In genomic region chr6:43070028-43070632, GRCh38 we compare ENCODE assay signal across 8 cellular contexts. TPM values are rescaled to one million over a fixed set of nuclear protein-coding genes. Genes with fewer than 3 reads are reported as not detected.
DNase-seq lines count a peak whose midpoint lies in the region; ATAC-seq, FAIRE-seq and TF ChIP-seq lines count a peak whose summit lies in the region.

No MANE protein-coding gene starts in this region.

- TF ChIP-seq POLR2A in HepG2 (IDR thresholded peaks at IDR 0.05; ENCODE audit: insufficient read depth in 1 of 2, low read depth in 2 of 2, low read length in 2 of 2): no peak

- WGBS in HepG2 (ENCODE audit: low lambda C conversion rate): 66% methylated on average over 6 of the region's 6 CpGs

- no TSS peak for BruUV-seq in HepG2 (replicated peaks; lab: Mats Ljungman, UMichigan)

- no peaks in the 10 kb centered on the region for H3K4me1 ChIP-seq in BE2C
- H3K4me1 ChIP-seq in HepG2 (ENCODE audit: insufficient read depth, low read length): peaks cover 12% of the 10 kb centered on the region

- H3K9ac ChIP-seq in HepG2 (ENCODE audit: insufficient read depth, low read depth, low read length): no peak overlapping the region

- TF ChIP-seq EP300 in HepG2 (IDR thresholded peaks at IDR 0.05; ENCODE audit: low read depth in 2 of 2, low read length in 2 of 2) (no peak), HepG2 (CRISPR knock-in tag; IDR thresholded peaks at IDR 0.05; ENCODE audit: borderline replicate concordance) (no peak)

- H3K27me3 ChIP-seq in BE2C: no peaks in the 10 kb centered on the region
- H3K27me3 ChIP-seq in HepG2 (ENCODE audit: control insufficient read depth in 1 of 2, insufficient read depth in 2 of 2, low read length in 2 of 2): no peaks in the 10 kb centered on the region

- DNase-seq in BE2C (peak; percentile 57), GM12864 (ENCODE audit: low read depth) (no peak), NCI-H2227 treated with DMSO at 0.1 percent for 48 hours (lab: John Stamatoyannopoulos, UW) (peak; percentile 38), astrocyte of the hippocampus (ENCODE audit: low read depth, low spot score) (peak; percentile 81), HepG2 (ENCODE audit: low spot score) (peak; percentile 83), substantia nigra (lab: John Stamatoyannopoulos, UW) (no peak), mesenteric fat pad (ENCODE audit: low spot score) (no peak)
- no peak for DNase-seq in stimulated activated CD8-positive, alpha-beta memory T cell treated with anti-CD3 and anti-CD28 coated beads, Interleukin-4, amount 100 ng/mL, for 48 hours

- H2AFZ ChIP-seq in HepG2 (ENCODE audit: low read length): no peak overlapping the region

- no peaks in the 10 kb centered on the region for H3K79me2 ChIP-seq in HepG2 (ENCODE audit: insufficient read depth, low read length)

- H3K36me3 ChIP-seq in BE2C: no peaks in the 10 kb centered on the region
- H3K36me3 ChIP-seq in HepG2 (replicated peaks in 1 of 2; ENCODE audit: control insufficient read depth in 1 of 2, insufficient read depth in 2 of 2, low read length in 2 of 2): peaks cover 13 to 47% of the 10 kb centered on the region in 2 experiments

- peak; percentile 99 for FAIRE-seq in HepG2 (lab: Jason Lieb, UNC)

- in situ Hi-C loops in HepG2 (cut with HindIII; ENCODE audit: extremely low pct_ligation_motif_present, low pct_unique_long_range_greater_than_20kb): loop anchor here (10.0 kb wide), 1 partner anchor 55 kb away; no protein-coding TSS in a partner anchor

- H3K9me3 ChIP-seq in BE2C (no peaks in the 10 kb centered on the region), HepG2 (ENCODE audit: low read length) (no peaks in the 10 kb centered on the region)

- H4K20me1 ChIP-seq in HepG2 (ENCODE audit: insufficient read depth, low read length): no peaks in the 10 kb centered on the region

- POLR2A ChIA-PET in HepG2 (lab: Yijun Ruan, JAX): interaction anchor here (0.7 to 3.7 kb wide), 4 partner anchors 9 to 34 kb away, joined by 3 to 12 read pairs (median 3); no protein-coding TSS in a partner anchor

- peak overlapping the region; percentile 7 for H3K27ac ChIP-seq in HepG2 (ENCODE audit: extremely low read length, insufficient read depth, low read length)
- no peak overlapping the region for H3K27ac ChIP-seq in substantia nigra (ENCODE audit: low read depth, low read length, poor library complexity, severe bottlenecking)

- H3K4me3 ChIP-seq in BE2C (ENCODE audit: low read depth, low read length) (no peak overlapping the region), GM12864 (ENCODE audit: low read depth, low read length) (no peak overlapping the region), HepG2 (replicated peaks in 1 of 3; ENCODE audit: insufficient read depth in 1 of 3, low read depth in 2 of 3, low read length in 3 of 3) (no peak overlapping the region)

- peak; percentile 93 for ATAC-seq in HepG2

- intact Hi-C loops in HepG2 (cut with micrococcal nuclease; ENCODE audit: unreplicated experiment): loop anchor here (1.0 kb wide), 2 partner anchors 59 to 73 kb away; no protein-coding TSS in a partner anchor

- CTCF ChIA-PET in HepG2 (lab: Yijun Ruan, JAX; ENCODE audit: low intra/inter-chr PET ratio, low total read pairs): interaction anchor here (1.0 to 2.6 kb wide), 3 partner anchors 60 to 169 kb away, joined by 5 to 36 read pairs (median 14); no protein-coding TSS in a partner anchor

- peak; percentile 83 for TF ChIP-seq RAD21 in HepG2 (CRISPR knock-in tag; IDR thresholded peaks at IDR 0.05)

- TF ChIP-seq CTCF in BE2C (IDR thresholded peaks at IDR 0.05; ENCODE audit: low read depth, low read length) (peak; percentile 77), GM12864 (IDR thresholded peaks at IDR 0.05; ENCODE audit: low read depth, low read length, missing control alignments) (peak; percentile 55), HepG2 (CRISPR knock-in tag; IDR thresholded peaks at IDR 0.05) (peak; percentile 72)

- H3K4me2 ChIP-seq in HepG2 (ENCODE audit: low read depth, low read length): no peak overlapping the region

RNA-seq across cellular contexts. Expression of gene PTK7, which starts 6.0 kb away (rescaled TPM):
- polyA plus RNA-seq in BE2C (2012; ENCODE audit: insufficient read depth, insufficient read length, low read depth): 147 TPM
- total RNA-seq in HepG2 (2016; rRNA removed; fragmentation: Illumina TruSeq; extraction: Trizol): 48.5 and 99.8 TPM in 2 replicates
- 16.1 and 17.5 TPM in 2 replicates for total RNA-seq in HepG2 (2016; cell fraction: cytosol; rRNA removed; fragmentation: Illumina TruSeq; extraction: Trizol; ENCODE audit: low read depth)
- total RNA-seq in HepG2 (2016; cell fraction: insoluble cytoplasmic fraction; rRNA removed; fragmentation: Illumina TruSeq; extraction: Trizol): 42.2 and 99.6 TPM in 2 replicates
- total RNA-seq in HepG2 (2016; cell fraction: membrane; rRNA removed; fragmentation: Illumina TruSeq; extraction: Trizol): 29.0 and 31.7 TPM in 2 replicates
- 111 and 135 TPM in 2 replicates for total RNA-seq in HepG2 (2016; cell fraction: nucleus; rRNA removed; fragmentation: Illumina TruSeq; extraction: Trizol)
- 98.5 and 116 TPM in 2 replicates for polyA plus RNA-seq in HepG2 (2011; rRNA removed)
- 75.5 and 97.3 TPM in 2 replicates for polyA plus RNA-seq in HepG2 (2011; cell fraction: cytosol; rRNA removed)
- polyA plus RNA-seq in HepG2 (2011; cell fraction: nucleus; rRNA removed): 240 and 289 TPM in 2 replicates
- 93.9 and 95.7 TPM in 2 replicates for polyA plus RNA-seq in HepG2 (2012)
- polyA plus RNA-seq in HepG2 (2016; cell fraction: cytosol; fragmentation: Illumina TruSeq; extraction: Trizol; ENCODE audit: low read depth): 6.8 and 7.3 TPM in 2 replicates
- 34.4 and 38.1 TPM in 2 replicates for polyA plus RNA-seq in HepG2 (2016; cell fraction: insoluble cytoplasmic fraction; fragmentation: Illumina TruSeq; extraction: Trizol; ENCODE audit: low read depth)
- 12.8 and 15.4 TPM in 2 replicates for polyA plus RNA-seq in HepG2 (2016; cell fraction: membrane; fragmentation: Illumina TruSeq; extraction: Trizol; ENCODE audit: low read depth)
- polyA plus RNA-seq in HepG2 (2016; cell fraction: nucleus; fragmentation: Illumina TruSeq; extraction: Trizol; ENCODE audit: insufficient read depth, low read depth): 220 and 224 TPM in 2 replicates
- polyA minus RNA-seq in HepG2 (2011; rRNA and poly(A)+ RNA removed; ENCODE audit: low replicate concordance): 0.19 and 231 TPM in 2 replicates
- polyA minus RNA-seq in HepG2 (2011; cell fraction: cytosol; rRNA and poly(A)+ RNA removed): 83.9 and 88.1 TPM in 2 replicates
- polyA minus RNA-seq in HepG2 (2011; cell fraction: nucleus; rRNA and poly(A)+ RNA removed): 66.0 and 71.1 TPM in 2 replicates
- total RNA-seq in mesenteric fat pad: 13.6 TPM

RNA-seq across cellular contexts. Expression of gene KLC4, which starts 10.7 kb away (rescaled TPM):
- 42.9 TPM for polyA plus RNA-seq in BE2C (2012; ENCODE audit: insufficient read depth, insufficient read length, low read depth)
- total RNA-seq in HepG2 (2016; rRNA removed; fragmentation: Illumina TruSeq; extraction: Trizol) (45.4 and 45.8 TPM in 2 replicates), mesenteric fat pad (18.1 TPM)
- 8.5 and 8.8 TPM in 2 replicates for total RNA-seq in HepG2 (2016; cell fraction: cytosol; rRNA removed; fragmentation: Illumina TruSeq; extraction: Trizol; ENCODE audit: low read depth)
- 47.2 and 51.0 TPM in 2 replicates for total RNA-seq in HepG2 (2016; cell fraction: insoluble cytoplasmic fraction; rRNA removed; fragmentation: Illumina TruSeq; extraction: Trizol)
- total RNA-seq in HepG2 (2016; cell fraction: membrane; rRNA removed; fragmentation: Illumina TruSeq; extraction: Trizol): 13.3 and 15.2 TPM in 2 replicates
- 35.8 and 40.4 TPM in 2 replicates for total RNA-seq in HepG2 (2016; cell fraction: nucleus; rRNA removed; fragmentation: Illumina TruSeq; extraction: Trizol)
- 70.4 and 89.4 TPM in 2 replicates for polyA plus RNA-seq in HepG2 (2011; rRNA removed)
- polyA plus RNA-seq in HepG2 (2011; cell fraction: cytosol; rRNA removed): 29.9 and 38.2 TPM in 2 replicates
- polyA plus RNA-seq in HepG2 (2011; cell fraction: nucleus; rRNA removed): 249 and 270 TPM in 2 replicates
- 56.0 and 58.1 TPM in 2 replicates for polyA plus RNA-seq in HepG2 (2012)
- 4.5 and 5.4 TPM in 2 replicates for polyA plus RNA-seq in HepG2 (2016; cell fraction: cytosol; fragmentation: Illumina TruSeq; extraction: Trizol; ENCODE audit: low read depth)
- 32.7 and 33.8 TPM in 2 replicates for polyA plus RNA-seq in HepG2 (2016; cell fraction: insoluble cytoplasmic fraction; fragmentation: Illumina TruSeq; extraction: Trizol; ENCODE audit: low read depth)
- polyA plus RNA-seq in HepG2 (2016; cell fraction: membrane; fragmentation: Illumina TruSeq; extraction: Trizol; ENCODE audit: low read depth): 6.9 and 7.6 TPM in 2 replicates
- polyA plus RNA-seq in HepG2 (2016; cell fraction: nucleus; fragmentation: Illumina TruSeq; extraction: Trizol; ENCODE audit: insufficient read depth, low read depth): 72.9 and 91.6 TPM in 2 replicates
- 12.0 and 88.9 TPM in 2 replicates for polyA minus RNA-seq in HepG2 (2011; rRNA and poly(A)+ RNA removed; ENCODE audit: low replicate concordance)
- polyA minus RNA-seq in HepG2 (2011; cell fraction: cytosol; rRNA and poly(A)+ RNA removed): 22.5 and 32.4 TPM in 2 replicates
- polyA minus RNA-seq in HepG2 (2011; cell fraction: nucleus; rRNA and poly(A)+ RNA removed): 64.2 and 74.3 TPM in 2 replicates

RNA-seq across cellular contexts. Expression of gene MRPL2, which starts 10.9 kb away (rescaled TPM):
- 294 TPM for polyA plus RNA-seq in BE2C (2012; ENCODE audit: insufficient read depth, insufficient read length, low read depth)
- total RNA-seq in HepG2 (2016; rRNA removed; fragmentation: Illumina TruSeq; extraction: Trizol) (56.1 and 56.8 TPM in 2 replicates), mesenteric fat pad (59.3 TPM)
- total RNA-seq in HepG2 (2016; cell fraction: cytosol; rRNA removed; fragmentation: Illumina TruSeq; extraction: Trizol; ENCODE audit: low read depth): 24.7 and 25.2 TPM in 2 replicates
- total RNA-seq in HepG2 (2016; cell fraction: insoluble cytoplasmic fraction; rRNA removed; fragmentation: Illumina TruSeq; extraction: Trizol): 45.8 and 58.5 TPM in 2 replicates
- total RNA-seq in HepG2 (2016; cell fraction: membrane; rRNA removed; fragmentation: Illumina TruSeq; extraction: Trizol): 19.8 and 24.7 TPM in 2 replicates
- 29.3 and 31.1 TPM in 2 replicates for total RNA-seq in HepG2 (2016; cell fraction: nucleus; rRNA removed; fragmentation: Illumina TruSeq; extraction: Trizol)
- 65.6 and 69.9 TPM in 2 replicates for polyA plus RNA-seq in HepG2 (2011; rRNA removed)
- 54.5 and 71.8 TPM in 2 replicates for polyA plus RNA-seq in HepG2 (2011; cell fraction: cytosol; rRNA removed)
- polyA plus RNA-seq in HepG2 (2011; cell fraction: nucleus; rRNA removed): 75.8 and 91.0 TPM in 2 replicates
- 95.2 and 116 TPM in 2 replicates for polyA plus RNA-seq in HepG2 (2012)
- polyA plus RNA-seq in HepG2 (2016; cell fraction: cytosol; fragmentation: Illumina TruSeq; extraction: Trizol; ENCODE audit: low read depth): 24.0 and 25.5 TPM in 2 replicates
- polyA plus RNA-seq in HepG2 (2016; cell fraction: insoluble cytoplasmic fraction; fragmentation: Illumina TruSeq; extraction: Trizol; ENCODE audit: low read depth): 88.5 and 104 TPM in 2 replicates
- polyA plus RNA-seq in HepG2 (2016; cell fraction: membrane; fragmentation: Illumina TruSeq; extraction: Trizol; ENCODE audit: low read depth): 24.2 and 27.0 TPM in 2 replicates
- 91.3 and 95.0 TPM in 2 replicates for polyA plus RNA-seq in HepG2 (2016; cell fraction: nucleus; fragmentation: Illumina TruSeq; extraction: Trizol; ENCODE audit: insufficient read depth, low read depth)
- 45.8 and 60.7 TPM in 2 replicates for polyA minus RNA-seq in HepG2 (2011; rRNA and poly(A)+ RNA removed; ENCODE audit: low replicate concordance)
- 30.5 and 54.2 TPM in 2 replicates for polyA minus RNA-seq in HepG2 (2011; cell fraction: cytosol; rRNA and poly(A)+ RNA removed)
- 18.3 and 19.6 TPM in 2 replicates for polyA minus RNA-seq in HepG2 (2011; cell fraction: nucleus; rRNA and poly(A)+ RNA removed)

RNA-seq across cellular contexts. Expression of gene CUL7, which starts 16.5 kb away (rescaled TPM):
- polyA plus RNA-seq in BE2C (2012; ENCODE audit: insufficient read depth, insufficient read length, low read depth): 25.9 TPM
- total RNA-seq in HepG2 (2016; rRNA removed; fragmentation: Illumina TruSeq; extraction: Trizol) (30.7 and 32.0 TPM in 2 replicates), mesenteric fat pad (13.7 TPM)
- total RNA-seq in HepG2 (2016; cell fraction: cytosol; rRNA removed; fragmentation: Illumina TruSeq; extraction: Trizol; ENCODE audit: low read depth): 1.6 and 2.2 TPM in 2 replicates
- total RNA-seq in HepG2 (2016; cell fraction: insoluble cytoplasmic fraction; rRNA removed; fragmentation: Illumina TruSeq; extraction: Trizol): 27.3 and 31.2 TPM in 2 replicates
- 5.8 and 6.7 TPM in 2 replicates for total RNA-seq in HepG2 (2016; cell fraction: membrane; rRNA removed; fragmentation: Illumina TruSeq; extraction: Trizol)
- 34.6 and 35.9 TPM in 2 replicates for total RNA-seq in HepG2 (2016; cell fraction: nucleus; rRNA removed; fragmentation: Illumina TruSeq; extraction: Trizol)
- polyA plus RNA-seq in HepG2 (2011; rRNA removed): 60.7 and 79.4 TPM in 2 replicates
- 38.0 and 49.6 TPM in 2 replicates for polyA plus RNA-seq in HepG2 (2011; cell fraction: cytosol; rRNA removed)
- polyA plus RNA-seq in HepG2 (2011; cell fraction: nucleus; rRNA removed): 221 and 265 TPM in 2 replicates
- 36.5 and 41.4 TPM in 2 replicates for polyA plus RNA-seq in HepG2 (2012)
- polyA plus RNA-seq in HepG2 (2016; cell fraction: cytosol; fragmentation: Illumina TruSeq; extraction: Trizol; ENCODE audit: low read depth): 1.1 and 1.4 TPM in 2 replicates
- 16.9 and 21.5 TPM in 2 replicates for polyA plus RNA-seq in HepG2 (2016; cell fraction: insoluble cytoplasmic fraction; fragmentation: Illumina TruSeq; extraction: Trizol; ENCODE audit: low read depth)
- polyA plus RNA-seq in HepG2 (2016; cell fraction: membrane; fragmentation: Illumina TruSeq; extraction: Trizol; ENCODE audit: low read depth): 2.2 and 2.7 TPM in 2 replicates
- polyA plus RNA-seq in HepG2 (2016; cell fraction: nucleus; fragmentation: Illumina TruSeq; extraction: Trizol; ENCODE audit: insufficient read depth, low read depth): 63.7 and 70.4 TPM in 2 replicates
- polyA minus RNA-seq in HepG2 (2011; rRNA and poly(A)+ RNA removed; ENCODE audit: low replicate concordance): 14.4 and 143 TPM in 2 replicates
- polyA minus RNA-seq in HepG2 (2011; cell fraction: cytosol; rRNA and poly(A)+ RNA removed): 44.5 and 45.5 TPM in 2 replicates
- polyA minus RNA-seq in HepG2 (2011; cell fraction: nucleus; rRNA and poly(A)+ RNA removed): 65.0 and 67.0 TPM in 2 replicates

RNA-seq across cellular contexts. Expression of gene RRP36, which starts 48.7 kb away (rescaled TPM):
- 82.4 TPM for polyA plus RNA-seq in BE2C (2012; ENCODE audit: insufficient read depth, insufficient read length, low read depth)
- total RNA-seq in HepG2 (2016; rRNA removed; fragmentation: Illumina TruSeq; extraction: Trizol) (144 and 184 TPM in 2 replicates), mesenteric fat pad (51.9 TPM)
- total RNA-seq in HepG2 (2016; cell fraction: cytosol; rRNA removed; fragmentation: Illumina TruSeq; extraction: Trizol; ENCODE audit: low read depth): 41.5 and 43.9 TPM in 2 replicates
- 139 and 185 TPM in 2 replicates for total RNA-seq in HepG2 (2016; cell fraction: insoluble cytoplasmic fraction; rRNA removed; fragmentation: Illumina TruSeq; extraction: Trizol)
- 82.9 and 85.4 TPM in 2 replicates for total RNA-seq in HepG2 (2016; cell fraction: membrane; rRNA removed; fragmentation: Illumina TruSeq; extraction: Trizol)
- total RNA-seq in HepG2 (2016; cell fraction: nucleus; rRNA removed; fragmentation: Illumina TruSeq; extraction: Trizol): 49.7 and 52.1 TPM in 2 replicates
- polyA plus RNA-seq in HepG2 (2011; rRNA removed): 29.5 and 31.1 TPM in 2 replicates
- polyA plus RNA-seq in HepG2 (2011; cell fraction: cytosol; rRNA removed): 28.3 and 36.3 TPM in 2 replicates
- polyA plus RNA-seq in HepG2 (2011; cell fraction: nucleus; rRNA removed): 8.2 and 11.1 TPM in 2 replicates
- 35.6 and 36.9 TPM in 2 replicates for polyA plus RNA-seq in HepG2 (2012)
- 26.9 and 28.8 TPM in 2 replicates for polyA plus RNA-seq in HepG2 (2016; cell fraction: cytosol; fragmentation: Illumina TruSeq; extraction: Trizol; ENCODE audit: low read depth)
- polyA plus RNA-seq in HepG2 (2016; cell fraction: insoluble cytoplasmic fraction; fragmentation: Illumina TruSeq; extraction: Trizol; ENCODE audit: low read depth): 145 and 156 TPM in 2 replicates
- 45.9 and 51.4 TPM in 2 replicates for polyA plus RNA-seq in HepG2 (2016; cell fraction: membrane; fragmentation: Illumina TruSeq; extraction: Trizol; ENCODE audit: low read depth)
- 64.0 and 64.6 TPM in 2 replicates for polyA plus RNA-seq in HepG2 (2016; cell fraction: nucleus; fragmentation: Illumina TruSeq; extraction: Trizol; ENCODE audit: insufficient read depth, low read depth)
- polyA minus RNA-seq in HepG2 (2011; rRNA and poly(A)+ RNA removed; ENCODE audit: low replicate concordance): 22.6 and 58.3 TPM in 2 replicates
- 22.8 and 24.6 TPM in 2 replicates for polyA minus RNA-seq in HepG2 (2011; cell fraction: cytosol; rRNA and poly(A)+ RNA removed)
- polyA minus RNA-seq in HepG2 (2011; cell fraction: nucleus; rRNA and poly(A)+ RNA removed): 12.1 and 18.5 TPM in 2 replicates

Comparison
In these comparisons a context has a peak if more than half of its experiments do, and no peak if none do; other contexts are left out.
1. DNase-seq: peak in BE2C (single experiment), NCI-H2227 treated with DMSO at 0.1 percent for 48 hours (single experiment), astrocyte of the hippocampus (single experiment) and HepG2 (single experiment); none in GM12864 (single experiment), substantia nigra (0 of 49), mesenteric fat pad (single experiment) and stimulated activated CD8-positive, alpha-beta memory T cell treated with anti-CD3 and anti-CD28 coated beads, Interleukin-4, amount 100 ng/mL, for 48 hours (single experiment).
2. Peak in every context shown above with its lines, with median percentiles within 50 percentile points of each other: CTCF ChIP-seq.